Comparison of ENCODE assay signal across 8 cellular contexts in the genomic region with DNA sequence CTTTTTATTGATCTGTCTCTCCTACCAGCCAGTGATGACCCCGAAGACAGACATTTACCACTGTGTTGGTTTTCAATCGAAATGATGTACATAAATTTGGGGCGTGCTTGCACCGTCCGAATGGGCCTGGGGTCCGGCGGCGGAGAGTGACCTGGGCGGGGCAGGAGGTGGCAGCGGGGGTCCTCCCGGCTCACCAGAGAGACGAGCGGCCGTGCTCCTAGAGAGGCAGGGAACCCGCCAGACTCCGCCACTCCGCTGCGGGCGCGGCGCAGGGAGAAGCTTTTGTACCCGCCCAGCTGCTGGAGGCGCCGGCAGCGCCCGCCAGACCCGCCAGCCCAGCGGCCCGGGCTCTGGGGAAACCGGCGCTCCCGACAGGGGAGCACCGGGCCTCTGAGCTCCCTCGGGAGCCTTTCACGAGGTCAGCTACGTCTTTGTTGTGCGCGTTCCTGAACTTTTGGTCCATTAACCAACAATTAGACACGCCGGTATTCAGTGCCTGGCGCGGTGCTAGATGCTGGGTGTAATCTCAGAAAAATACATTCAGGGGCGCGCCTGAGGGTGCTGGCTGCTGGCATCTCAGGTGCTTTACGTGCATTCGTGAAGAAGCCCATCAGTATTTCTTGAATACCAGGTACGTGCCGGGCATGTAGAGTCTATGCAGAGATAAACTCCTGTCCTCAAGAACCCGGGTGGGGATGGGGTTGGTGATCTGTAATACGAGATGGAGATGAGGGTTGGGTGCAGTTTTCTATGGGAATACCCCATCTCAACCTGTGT. TPM values are rescaled to one million over a fixed set of nuclear protein-coding genes. Genes with fewer than 3 reads are reported as not detected.
A peak's percentile ranks its signal among the peaks of the same experiment; 100 is the strongest.
DNase-seq lines count a peak whose midpoint lies in the region; ATAC-seq and TF ChIP-seq lines count a peak whose summit lies in the region.

A gene with protein sequence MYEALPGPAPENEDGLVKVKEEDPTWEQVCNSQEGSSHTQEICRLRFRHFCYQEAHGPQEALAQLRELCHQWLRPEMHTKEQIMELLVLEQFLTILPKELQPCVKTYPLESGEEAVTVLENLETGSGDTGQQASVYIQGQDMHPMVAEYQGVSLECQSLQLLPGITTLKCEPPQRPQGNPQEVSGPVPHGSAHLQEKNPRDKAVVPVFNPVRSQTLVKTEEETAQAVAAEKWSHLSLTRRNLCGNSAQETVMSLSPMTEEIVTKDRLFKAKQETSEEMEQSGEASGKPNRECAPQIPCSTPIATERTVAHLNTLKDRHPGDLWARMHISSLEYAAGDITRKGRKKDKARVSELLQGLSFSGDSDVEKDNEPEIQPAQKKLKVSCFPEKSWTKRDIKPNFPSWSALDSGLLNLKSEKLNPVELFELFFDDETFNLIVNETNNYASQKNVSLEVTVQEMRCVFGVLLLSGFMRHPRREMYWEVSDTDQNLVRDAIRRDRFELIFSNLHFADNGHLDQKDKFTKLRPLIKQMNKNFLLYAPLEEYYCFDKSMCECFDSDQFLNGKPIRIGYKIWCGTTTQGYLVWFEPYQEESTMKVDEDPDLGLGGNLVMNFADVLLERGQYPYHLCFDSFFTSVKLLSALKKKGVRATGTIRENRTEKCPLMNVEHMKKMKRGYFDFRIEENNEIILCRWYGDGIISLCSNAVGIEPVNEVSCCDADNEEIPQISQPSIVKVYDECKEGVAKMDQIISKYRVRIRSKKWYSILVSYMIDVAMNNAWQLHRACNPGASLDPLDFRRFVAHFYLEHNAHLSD (plus strand): TSS at position 285 of the 777 bp plus-strand sequence. CDS start 2,242 bp downstream, outside the sequence.

- H3K27ac ChIP-seq in effector memory CD4-positive, alpha-beta T cell (ENCODE audit: insufficient read depth, low read length, poor library complexity, severe bottlenecking), result no peak within 1 kb of the TSS
- H3K27ac ChIP-seq in lower lobe of right lung, result peak within 1 kb of the TSS; percentile 58

- H3K9me3 ChIP-seq in BE2C, result no peaks in the 10 kb centered on the region
- no peaks in the 10 kb centered on the region for H3K9me3 ChIP-seq in effector memory CD4-positive, alpha-beta T cell (ENCODE audit: control insufficient read depth, low read length)
- H3K9me3 ChIP-seq in lower lobe of right lung, result peaks cover 6% of the 10 kb centered on the region

- peak; percentile 90 for DNase-seq in BE2C
- peak; percentile 51 for DNase-seq in NCI-H460 (ENCODE audit: extremely low read depth, low read depth)
- DNase-seq in activated CD4-positive, alpha-beta T cell treated with anti-CD3 and anti-CD28 coated beads, Interleukin-2, amount 50 U/mL, for 48 hours, result peak; percentile 65 to 68
- no peak for DNase-seq in effector memory CD4-positive, alpha-beta T cell
- peak; percentile 81 for DNase-seq in lower lobe of right lung
- DNase-seq in stimulated activated CD4-positive, alpha-beta T cell treated with anti-CD3 and anti-CD28 coated beads, TNF-alpha, amount 100 ng/mL, for 24 hours (ENCODE audit: low read depth in 3 of 3), result peak; percentile 19 to 62 (median 46)

- no peak for TF ChIP-seq CTCF in BE2C (IDR thresholded peaks at IDR 0.05; ENCODE audit: low read depth, low read length)
- no peak for TF ChIP-seq CTCF in lower lobe of right lung (IDR thresholded peaks at IDR 0.05)

- ATAC-seq in HG03432 (IDR thresholded peaks at IDR 0.05; ENCODE audit: unreplicated experiment), result peak; percentile 86
- ATAC-seq in lower lobe of right lung, result peak; percentile 95 to 98

- H3K27me3 ChIP-seq in BE2C (no peaks in the 10 kb centered on the region), lower lobe of right lung (ENCODE audit: low read depth) (no peaks in the 10 kb centered on the region)
- peaks cover 10% of the 10 kb centered on the region for H3K27me3 ChIP-seq in effector memory CD4-positive, alpha-beta T cell (replicated peaks; ENCODE audit: control insufficient read depth, insufficient read depth, low read length, poor library complexity, severe bottlenecking)

- TF ChIP-seq POLR2A in GM19099 (IDR thresholded peaks at IDR 0.05; ENCODE audit: extremely low read depth, insufficient read length, low read depth), result peak; percentile 71

- intact Hi-C loops in lower lobe of right lung (cut with DNase I), result no loop called here

- H3K4me1 ChIP-seq in BE2C (no peaks in the 10 kb centered on the region), lower lobe of right lung (peaks cover 9% of the 10 kb centered on the region)
- peaks cover 7% of the 10 kb centered on the region for H3K4me1 ChIP-seq in effector memory CD4-positive, alpha-beta T cell (ENCODE audit: control insufficient read depth, insufficient read depth, low read length, poor library complexity, severe bottlenecking)

- H3K4me3 ChIP-seq in BE2C (ENCODE audit: low read depth, low read length) (peak within 1 kb of the TSS; percentile 95), lower lobe of right lung (peak within 1 kb of the TSS; percentile 67)
- peak within 1 kb of the TSS; percentile 37 for H3K4me3 ChIP-seq in effector memory CD4-positive, alpha-beta T cell (ENCODE audit: insufficient read depth, low read depth, low read length, poor library complexity, severe bottlenecking)

- H3K36me3 ChIP-seq in BE2C, result peaks cover 26% of the 10 kb centered on the region
- peaks cover under 1% of the 10 kb centered on the region for H3K36me3 ChIP-seq in effector memory CD4-positive, alpha-beta T cell (ENCODE audit: control insufficient read depth, insufficient read depth, low read length)
- H3K36me3 ChIP-seq in lower lobe of right lung, result peaks cover 30% of the 10 kb centered on the region

RNA-seq across cellular contexts. Expression of the gene that starts here (rescaled TPM):
- polyA plus RNA-seq in BE2C (2012; ENCODE audit: insufficient read depth, insufficient read length, low read depth), result 6.2 TPM
- 4.5 and 5.2 TPM in 2 replicates for total RNA-seq in NCI-H460 (2014; rRNA removed; shearing (Covaris generic))
- polyA plus RNA-seq in NCI-H460 (2014; cell fraction: nucleus; rRNA removed), result 3.1 and 3.7 TPM in 2 replicates
- total RNA-seq in lower lobe of right lung, result 3.5 TPM

Comparison
In these comparisons a context has a peak if more than half of its experiments do, and no peak if none do; other contexts are left out.
1. DNase-seq: peak in BE2C (single experiment), NCI-H460 (single experiment), activated CD4-positive, alpha-beta T cell treated with anti-CD3 and anti-CD28 coated beads, Interleukin-2, amount 50 U/mL, for 48 hours (2 of 2), lower lobe of right lung (single experiment) and stimulated activated CD4-positive, alpha-beta T cell treated with anti-CD3 and anti-CD28 coated beads, TNF-alpha, amount 100 ng/mL, for 24 hours (3 of 3); none in effector memory CD4-positive, alpha-beta T cell (0 of 3).
2. H3K4me3 ChIP-seq: peak in every context shown above with its lines; median percentile 95 in BE2C; 67 in lower lobe of right lung; 37 in effector memory CD4-positive, alpha-beta T cell.